In the genomic region with DNA sequence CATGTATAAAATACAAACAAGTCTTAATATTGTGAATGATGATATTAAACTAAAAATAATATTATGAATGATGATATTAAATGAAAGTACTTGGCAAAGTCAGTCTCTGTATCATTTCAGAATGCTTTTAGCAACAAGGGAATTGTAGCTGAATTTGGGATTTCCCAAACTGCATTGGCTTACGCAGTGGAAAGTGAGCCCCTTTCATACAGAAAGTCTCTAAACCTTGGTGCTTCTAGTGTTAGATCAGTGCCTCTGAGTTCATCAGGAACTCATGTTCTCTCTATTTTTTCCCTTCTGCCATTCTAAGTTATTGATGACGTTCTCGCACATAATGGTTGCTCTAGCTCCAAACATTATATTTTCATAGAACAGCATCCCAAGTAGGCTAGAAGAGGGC, we compare ENCODE assay signal across 25 cellular contexts.
DNase-seq lines count a peak whose midpoint lies in the region; ATAC-seq, FAIRE-seq and TF ChIP-seq lines count a peak whose summit lies in the region.
"Had no signal": no experiment of that assay in that cellular context is flagged by ENCODE, and none has a peak within 500 bp of the region (broad histone marks: within the 10 kb centered on the region; RNA-seq: fewer than 3 reads in every experiment).

No MANE protein-coding gene starts in this region.

- H3K9me1 ChIP-seq in endothelial cell of umbilical vein (replicated peaks; ENCODE audit: control insufficient read depth, extremely low read depth, insufficient read depth, low read length) = no peaks in the 10 kb centered on the region

- H3K79me2 ChIP-seq in OCI-LY1 (ENCODE audit: insufficient read depth, low read length) (no peaks in the 10 kb centered on the region), endothelial cell of umbilical vein (ENCODE audit: control insufficient read depth, insufficient read depth, low read length) (no peaks in the 10 kb centered on the region)

- H3K36me3 ChIP-seq in OCI-LY1 (ENCODE audit: insufficient read depth, low read length) = no peaks in the 10 kb centered on the region
- no peaks in the 10 kb centered on the region for H3K36me3 ChIP-seq in endothelial cell of umbilical vein (ENCODE audit: control insufficient read depth in 2 of 2, extremely low read depth in 1 of 2, insufficient read depth in 2 of 2, low read length in 2 of 2)
- H3K36me3 ChIP-seq: BE2C; BLaER1 treated with 17β-estradiol and CSF1 and Interleukin-3, amounts not matched to agents 10 nM and 100 nM had no signal

- intact Hi-C loops in endothelial cell of umbilical vein (cut with micrococcal nuclease) = no loop called here
- intact Hi-C loops in Right ventricle myocardium inferior (cut with DNase I) = loop anchor here (10.0 kb wide), 1 partner anchor 608 kb away; no protein-coding TSS in a partner anchor

- H3K36me3 Mint-ChIP-seq in stimulated activated memory B cell treated with anti-CD40 and anti-IgM and Interleukin-4, amounts not matched to agents 10 μg/mL and 1 μg/mL and 100 μg/mL, for 72 hours = no peaks in the 10 kb centered on the region
- H3K36me3 Mint-ChIP-seq: CD14-positive monocyte; CD8-positive, alpha-beta memory T cell had no signal

- no peak overlapping the region for H3K27ac Mint-ChIP-seq in stimulated activated memory B cell treated with anti-CD40 and anti-IgM and Interleukin-4, amounts not matched to agents 10 μg/mL and 1 μg/mL and 100 μg/mL, for 72 hours
- H3K27ac Mint-ChIP-seq: CD14-positive monocyte; CD4-positive, alpha-beta T cell; CD8-positive, alpha-beta memory T cell had no signal

- H3K4me1 Mint-ChIP-seq in stimulated activated memory B cell treated with anti-CD40 and anti-IgM and Interleukin-4, amounts not matched to agents 10 μg/mL and 1 μg/mL and 100 μg/mL, for 72 hours = no peaks in the 10 kb centered on the region
- H3K4me1 Mint-ChIP-seq: CD8-positive, alpha-beta memory T cell had no signal

- H3K4me3 ChIP-seq in OCI-LY1 (ENCODE audit: low read depth, low read length, poor library complexity, severe bottlenecking) (no peak overlapping the region), endothelial cell of umbilical vein (replicated peaks in 1 of 3; ENCODE audit: insufficient read depth in 1 of 3, low read depth in 1 of 3, low read length in 3 of 3) (no peak overlapping the region)
- H3K4me3 ChIP-seq: A549 had no signal

- H3K27ac ChIP-seq in OCI-LY1 (ENCODE audit: low read depth, low read length, poor library complexity, severe bottlenecking) (peak overlapping the region; percentile 51), endothelial cell of umbilical vein (ENCODE audit: insufficient read depth, low read depth, low read length) (no peak overlapping the region)
- H3K27ac ChIP-seq: A549 had no signal

- no peaks in the 10 kb centered on the region for H4K20me1 ChIP-seq in OCI-LY1 (ENCODE audit: insufficient read depth, low read length)
- H4K20me1 ChIP-seq in endothelial cell of umbilical vein (replicated peaks; ENCODE audit: control insufficient read depth, extremely low read depth, insufficient read depth, low read length) = no peaks in the 10 kb centered on the region
- H4K20me1 ChIP-seq: BLaER1 treated with 17β-estradiol and CSF1 and Interleukin-3, amounts not matched to agents 10 nM and 100 nM had no signal

- DNase-seq in endothelial cell of umbilical vein (ENCODE audit: low read depth, low spot score) = no peak
- no peak for DNase-seq in DMS79 treated with DMSO at 0.1 percent for 48 hours (lab: John Stamatoyannopoulos, UW)
- no peak for DNase-seq in stimulated activated CD4-positive, alpha-beta T cell treated with anti-CD3 and anti-CD28 coated beads, Interleukin-12 subunit alpha, Interleukin-12 subunit beta, amount 100 ng/mL, for 4 hours
- DNase-seq in Right ventricle myocardium inferior (ENCODE audit: missing footprints) = no peak
- DNase-seq: 8988T; ACHN; AML-193; BE2C; CD4-positive, alpha-beta T cell; CD8-positive, alpha-beta memory T cell; DMS53; DND-41; GOT3; H7; HCEC 1CT had no signal

- H2AFZ ChIP-seq in OCI-LY1 (ENCODE audit: low read length) (no peak overlapping the region), endothelial cell of umbilical vein (ENCODE audit: low read depth, low read length) (no peak overlapping the region)

- BruUV-seq in endothelial cell of umbilical vein (replicated peaks; lab: Mats Ljungman, UMichigan) = no TSS peak

- no peaks in the 10 kb centered on the region for H3K9me3 ChIP-seq in OCI-LY1 (ENCODE audit: low read length)
- no peaks in the 10 kb centered on the region for H3K9me3 ChIP-seq in endothelial cell of umbilical vein (replicated peaks; ENCODE audit: control insufficient read depth, insufficient read depth, low read length)
- H3K9me3 ChIP-seq: A549; BE2C; BLaER1 treated with 17β-estradiol and CSF1 and Interleukin-3, amounts not matched to agents 10 nM and 100 nM had no signal

- H3K27me3 ChIP-seq in OCI-LY1 (ENCODE audit: insufficient read depth, low read length) (no peaks in the 10 kb centered on the region), endothelial cell of umbilical vein (ENCODE audit: control insufficient read depth in 2 of 2, insufficient read depth in 2 of 2, low read length in 2 of 2) (no peaks in the 10 kb centered on the region)
- H3K27me3 ChIP-seq: BE2C; BLaER1 treated with 17β-estradiol and CSF1 and Interleukin-3, amounts not matched to agents 10 nM and 100 nM had no signal

- no peaks in the 10 kb centered on the region for H3F3A ChIP-seq in OCI-LY1 (ENCODE audit: insufficient read depth, low read length)

- dilution Hi-C loops in endothelial cell of umbilical vein (cut with MboI; ENCODE audit: extremely low pct_ligation_motif_present, low sequenced_read_pairs) = loop anchor here (25.0 kb wide), 1 partner anchor 240 kb away; no protein-coding TSS in a partner anchor

- H3K9me3 Mint-ChIP-seq in stimulated activated memory B cell treated with anti-CD40 and anti-IgM and Interleukin-4, amounts not matched to agents 10 μg/mL and 1 μg/mL and 100 μg/mL, for 72 hours = no peaks in the 10 kb centered on the region
- H3K9me3 Mint-ChIP-seq: CD4-positive, alpha-beta T cell; CD8-positive, alpha-beta memory T cell had no signal

- CTCF ChIA-PET in endothelial cell of umbilical vein (lab: Charles Lee) = interaction anchor here (0.7 to 1.0 kb wide), 2 partner anchors 238 to 608 kb away, joined by 3 read pairs; no protein-coding TSS in a partner anchor

- FAIRE-seq in endothelial cell of umbilical vein (lab: Jason Lieb, UNC) = peak; percentile 18
- FAIRE-seq: A549, G401.6, GM12891, GM18507, GM19239 had no signal

- peak; percentile 54 for ATAC-seq in GM21723 (IDR thresholded peaks at IDR 0.05; ENCODE audit: unreplicated experiment)
- ATAC-seq in stimulated activated memory B cell treated with anti-CD40 and anti-IgM and Interleukin-4, amounts not matched to agents 10 μg/mL and 1 μg/mL and 100 μg/mL, for 72 hours = peak; percentile 54
- no peak for ATAC-seq in Right ventricle myocardium inferior
- ATAC-seq: A549 had no signal

- H3K9ac ChIP-seq in OCI-LY1 (ENCODE audit: low read length) (no peak overlapping the region), endothelial cell of umbilical vein (replicated peaks; ENCODE audit: extremely low read depth, insufficient read depth, low read length) (no peak overlapping the region)
- H3K9ac ChIP-seq: BLaER1 treated with 17β-estradiol and CSF1 and Interleukin-3, amounts not matched to agents 10 nM and 100 nM had no signal

- no peaks in the 10 kb centered on the region for H3K9me2 ChIP-seq in OCI-LY1 (ENCODE audit: low read depth, low read length)

- H3K4me1 ChIP-seq in OCI-LY1 (ENCODE audit: insufficient read depth, low read length, severe bottlenecking) (peaks cover 45% of the 10 kb centered on the region), endothelial cell of umbilical vein (ENCODE audit: control insufficient read depth, extremely low read depth, insufficient read depth, low read length) (peaks cover 6% of the 10 kb centered on the region)
- H3K4me1 ChIP-seq: BE2C had no signal

- H3K4me2 ChIP-seq in OCI-LY1 (ENCODE audit: low read length) (no peak overlapping the region), endothelial cell of umbilical vein (ENCODE audit: insufficient read depth, low read length) (no peak overlapping the region)
- H3K4me2 ChIP-seq: A549 had no signal

- H3K4me3 Mint-ChIP-seq in stimulated activated memory B cell treated with anti-CD40 and anti-IgM and Interleukin-4, amounts not matched to agents 10 μg/mL and 1 μg/mL and 100 μg/mL, for 72 hours = no peak overlapping the region
- H3K4me3 Mint-ChIP-seq: CD14-positive monocyte; CD4-positive, alpha-beta T cell; CD8-positive, alpha-beta memory T cell had no signal

- no peaks in the 10 kb centered on the region for H3K27me3 Mint-ChIP-seq in stimulated activated memory B cell treated with anti-CD40 and anti-IgM and Interleukin-4, amounts not matched to agents 10 μg/mL and 1 μg/mL and 100 μg/mL, for 72 hours

- TF ChIP-seq POLR2A in endothelial cell of umbilical vein (IDR thresholded peaks at IDR 0.05; ENCODE audit: low read depth, low read length) = no peak

- POLR2A ChIA-PET in endothelial cell of umbilical vein (lab: Charles Lee) = no interaction called here

- no peak for TF ChIP-seq CTCF in OCI-LY1 (IDR thresholded peaks at IDR 0.05; ENCODE audit: low read length)
- no peak for TF ChIP-seq CTCF in endothelial cell of umbilical vein (IDR thresholded peaks at IDR 0.05; ENCODE audit: extremely low read depth in 1 of 2, insufficient read depth in 1 of 2, low read depth in 1 of 2, low read length in 2 of 2)

TF ChIP-seq in endothelial cell of umbilical vein, 7 proteins besides CTCF, POLR2A, EP300 and RAD21:
- no peak for TF ChIP-seq EZH2 (IDR thresholded peaks at IDR 0.05; ENCODE audit: borderline replicate concordance, low read depth, low read length, severe bottlenecking)
TF ChIP-seq in endothelial cell of umbilical vein: peak in this region for 0.
